14 cellular contexts compared by ENCODE assay signal in the genomic region with DNA sequence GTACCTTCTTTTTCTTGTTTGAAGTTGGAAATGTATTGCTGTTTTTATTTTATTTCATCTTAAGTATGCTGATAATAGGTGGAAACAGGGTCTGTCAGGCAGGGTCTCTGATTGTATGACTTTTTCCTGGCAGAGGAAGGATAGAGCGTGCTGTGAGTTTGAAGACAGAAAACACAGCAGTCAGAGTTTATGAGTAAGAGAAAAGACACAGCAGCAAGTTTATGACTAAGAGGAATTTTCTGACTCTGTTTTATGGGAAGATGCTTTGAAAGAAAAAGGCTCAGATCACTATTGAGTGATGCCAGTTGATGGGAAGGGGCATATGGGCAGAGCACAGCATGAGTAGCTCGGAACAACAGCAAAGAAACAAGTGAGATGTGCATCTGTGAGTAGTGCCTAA.
"Had no signal": no experiment of that assay in that cellular context is flagged by ENCODE, and none has a peak within 500 bp of the region (broad histone marks: within the 10 kb centered on the region; RNA-seq: fewer than 3 reads in every experiment).

No MANE protein-coding gene starts in this region.

- H3K27ac ChIP-seq: epithelial cell of prostate had no signal

- H3K36me3 Mint-ChIP-seq: memory B cell had no signal

- DNase-seq: activated CD4-positive, alpha-beta T cell treated with anti-CD3 and anti-CD28 coated beads, Interleukin-2, amount 50 U/mL, for 1 hour; activated CD4-positive, CD25-positive, alpha-beta regulatory T cell; activated naive CD4-positive, alpha-beta T cell treated with anti-CD3 and anti-CD28 coated beads, Interleukin-2, amount 50 U/mL, for 16 hours; activated T-cell treated with anti-CD3 and anti-CD28 coated beads for 4 hours; amniotic stem cell; cerebellar nuclear complex; effector memory CD8-positive, alpha-beta T cell; stimulated activated CD4-positive, alpha-beta T cell treated with anti-CD3 and anti-CD28 coated beads, Interleukin-2, amount 100 ng/mL, for 24 hours; stimulated activated naive CD4-positive, alpha-beta T cell; T-helper 2 cell had no signal

- H3K27me3 Mint-ChIP-seq: dendritic cell treated with granulocyte-macrophage colony-stimulating factor and Interleukin-4, amounts not matched to agents 40 ng/mL and 50 ng/mL, for 4 days; effector memory CD8-positive, alpha-beta T cell; memory B cell had no signal

- H3K27ac Mint-ChIP-seq: activated T-helper 2 cell treated with anti-CD3 and anti-CD28 coated beads, Interferon-gamma antibody, Interleukin-2, Interleukin-4, amounts not matched to agents 10 μg/mL and 5 μg/mL and 100 μg/mL, durations not matched to agents 14 hours and 24 hours and 36 hours; dendritic cell treated with granulocyte-macrophage colony-stimulating factor and Interleukin-4, amounts not matched to agents 40 ng/mL and 50 ng/mL, for 4 days; effector memory CD8-positive, alpha-beta T cell; memory B cell had no signal

- H3K9me3 Mint-ChIP-seq: activated T-helper 2 cell treated with anti-CD3 and anti-CD28 coated beads, Interferon-gamma antibody, Interleukin-2, Interleukin-4, amounts not matched to agents 10 μg/mL and 5 μg/mL and 100 μg/mL, durations not matched to agents 14 hours and 24 hours and 36 hours had no signal

- H3K4me1 Mint-ChIP-seq: memory B cell had no signal

- H3K4me3 Mint-ChIP-seq: dendritic cell treated with granulocyte-macrophage colony-stimulating factor and Interleukin-4, amounts not matched to agents 40 ng/mL and 50 ng/mL, for 4 days; effector memory CD8-positive, alpha-beta T cell; memory B cell had no signal
